10 cellular contexts compared by ENCODE assay signal in genomic region chr4:158161561-158162354, GRCh38. TPM values are rescaled to one million over a fixed set of nuclear protein-coding genes. Genes with fewer than 3 reads are reported as not detected.
DNase-seq lines count a peak whose midpoint lies in the region; FAIRE-seq and TF ChIP-seq lines count a peak whose summit lies in the region.
"Had no signal": no experiment of that assay in that cellular context is flagged by ENCODE, and none has a peak within 500 bp of the region (broad histone marks: within the 10 kb centered on the region; RNA-seq: fewer than 3 reads in every experiment).

No MANE protein-coding gene starts in this region.

- peaks cover 0 to 9% (median 0%) of the 10 kb centered on the region in 5 experiments for H3K9me3 Mint-ChIP-seq in brain
- H3K9me3 Mint-ChIP-seq in activated naive CD4-positive, alpha-beta T cell treated with anti-CD3 and anti-CD28 coated beads, Interleukin-2, amount 10 ng/mL, durations not matched to agents 7 days and 5 days: no peaks in the 10 kb centered on the region
- H3K9me3 Mint-ChIP-seq: activated T-helper 2 cell treated with anti-CD3 and anti-CD28 coated beads, Interferon-gamma antibody, Interleukin-2, Interleukin-4, amounts not matched to agents 10 μg/mL and 5 μg/mL and 100 μg/mL, durations not matched to agents 14 hours and 24 hours and 36 hours had no signal

- peak overlapping the region; percentile 57 for H3K27ac ChIP-seq in HUES48 (ENCODE audit: low read depth, low read length)
- H3K27ac ChIP-seq in keratinocyte (ENCODE audit: control insufficient read depth, insufficient read depth, low read length): no peak overlapping the region
- peak overlapping the region; percentile 59 for H3K27ac ChIP-seq in temporal lobe (ENCODE audit: low read depth, low read length)

- H3K36me3 ChIP-seq in HUES48 (ENCODE audit: control insufficient read depth, insufficient read depth, low read length): no peaks in the 10 kb centered on the region
- H3K36me3 ChIP-seq in keratinocyte (ENCODE audit: control insufficient read depth in 2 of 2, extremely low read depth in 1 of 2, insufficient read depth in 2 of 2, low read length in 2 of 2): no peaks in the 10 kb centered on the region

- no peaks in the 10 kb centered on the region for H3K27me3 Mint-ChIP-seq in brain
- no peaks in the 10 kb centered on the region for H3K27me3 Mint-ChIP-seq in activated naive CD4-positive, alpha-beta T cell treated with anti-CD3 and anti-CD28 coated beads, Interleukin-2, amount 10 ng/mL, durations not matched to agents 7 days and 5 days

- H3K4me3 ChIP-seq in HUES48 (ENCODE audit: low read depth, low read length) (no peak overlapping the region), keratinocyte (ENCODE audit: control insufficient read depth in 2 of 3, extremely low read depth in 1 of 3, insufficient read depth in 2 of 3, low read depth in 1 of 3, low read length in 3 of 3) (no peak overlapping the region)

- H3K9me1 ChIP-seq in keratinocyte (ENCODE audit: control insufficient read depth, extremely low read depth, insufficient read depth, low read length): no peaks in the 10 kb centered on the region

- no peaks in the 10 kb centered on the region for H4K20me1 ChIP-seq in keratinocyte (ENCODE audit: control insufficient read depth, extremely low read depth, insufficient read depth, low read length)

- no peaks in the 10 kb centered on the region for H3K36me3 Mint-ChIP-seq in brain
- H3K36me3 Mint-ChIP-seq in activated naive CD4-positive, alpha-beta T cell treated with anti-CD3 and anti-CD28 coated beads, Interleukin-2, amount 10 ng/mL, durations not matched to agents 7 days and 5 days: no peaks in the 10 kb centered on the region

- peaks cover 62% of the 10 kb centered on the region for H3K4me1 Mint-ChIP-seq in brain
- no peaks in the 10 kb centered on the region for H3K4me1 Mint-ChIP-seq in activated naive CD4-positive, alpha-beta T cell treated with anti-CD3 and anti-CD28 coated beads, Interleukin-2, amount 10 ng/mL, durations not matched to agents 7 days and 5 days

- no peak for FAIRE-seq in keratinocyte (lab: Jason Lieb, UNC)

- peaks cover 5% of the 10 kb centered on the region; the same call in 1 of the 2 replicates for H3K4me1 ChIP-seq in HUES48 (ENCODE audit: control insufficient read depth, insufficient read depth, low read length)
- H3K4me1 ChIP-seq in keratinocyte (ENCODE audit: control insufficient read depth, extremely low read depth, insufficient read depth, low read length): peaks cover 13% of the 10 kb centered on the region

- no peaks in the 10 kb centered on the region for H3K79me2 ChIP-seq in keratinocyte (ENCODE audit: control insufficient read depth, insufficient read depth, low read length)

- H3K4me2 ChIP-seq in keratinocyte (ENCODE audit: control insufficient read depth, extremely low read depth, insufficient read depth, low read depth, low read length): no peak overlapping the region

- no peaks in the 10 kb centered on the region for H3K27me3 ChIP-seq in HUES48 (ENCODE audit: control insufficient read depth, insufficient read depth, low read length)
- H3K27me3 ChIP-seq in keratinocyte (ENCODE audit: control insufficient read depth, extremely low read depth, insufficient read depth, low read length): no peaks in the 10 kb centered on the region

- TF ChIP-seq CTCF in brain (conservative IDR thresholded peaks at IDR 0.05) (no peak), keratinocyte (optimal IDR thresholded peaks at IDR 0.05 in 1 of 3, IDR thresholded peaks at IDR 0.05 in 1 of 3, conservative IDR thresholded peaks at IDR 0.05 in 1 of 3; ENCODE audit: extremely low read depth in 1 of 3, insufficient read depth in 2 of 3, low read length in 3 of 3) (no peak)

- no peaks in the 10 kb centered on the region for H3K9me3 ChIP-seq in HUES48 (ENCODE audit: control insufficient read depth, insufficient read depth, low read length)
- no peaks in the 10 kb centered on the region for H3K9me3 ChIP-seq in keratinocyte (ENCODE audit: control insufficient read depth, low read depth, low read length)

- peak overlapping the region in 1 of 5 experiments; percentile 5 for H3K4me3 Mint-ChIP-seq in brain
- no peak overlapping the region for H3K4me3 Mint-ChIP-seq in activated naive CD4-positive, alpha-beta T cell treated with anti-CD3 and anti-CD28 coated beads, Interleukin-2, amount 10 ng/mL, durations not matched to agents 7 days and 5 days

- CTCF ChIA-PET in activated naive CD4-positive, alpha-beta T cell treated with anti-CD3 and anti-CD28 coated beads, Interleukin-2, amount 10 ng/mL, durations not matched to agents 7 days and 5 days (lab: Charles Lee): interaction anchor here (2.1 kb wide), 1 partner anchor 9 kb away, joined by 5 read pairs; no protein-coding TSS in a partner anchor

- dilution Hi-C loops in keratinocyte (cut with MboI; ENCODE audit: extremely low pct_ligation_motif_present, low sequenced_read_pairs): no loop called here

- H2AFZ ChIP-seq in keratinocyte (ENCODE audit: control insufficient read depth, low read length): peak overlapping the region; percentile 41

- H3K9ac ChIP-seq in HUES48 (ENCODE audit: low read depth, low read length): no peak overlapping the region
- no peak overlapping the region for H3K9ac ChIP-seq in keratinocyte (ENCODE audit: control insufficient read depth, extremely low read depth, insufficient read depth, low read length)

- DNase-seq in keratinocyte (ENCODE audit: low read depth, low spot score) (no peak), NCI-H128 (lab: John Stamatoyannopoulos, UW; ENCODE audit: unreplicated experiment) (no peak), NCI-H446 (lab: John Stamatoyannopoulos, UW) (no peak), NCI-H1694 treated with DMSO at 0.1 percent for 48 hours (lab: John Stamatoyannopoulos, UW) (no peak)
- no peak for DNase-seq in activated naive CD4-positive, alpha-beta T cell treated with anti-CD3 and anti-CD28 coated beads, Interleukin-2, amount 10 ng/mL, durations not matched to agents 7 days and 5 days
- DNase-seq: NCI-H1694 had no signal

- peak overlapping the region in 4 of 5 experiments; percentile 0 to 79 (median 31) for H3K27ac Mint-ChIP-seq in brain
- no peak overlapping the region for H3K27ac Mint-ChIP-seq in activated naive CD4-positive, alpha-beta T cell treated with anti-CD3 and anti-CD28 coated beads, Interleukin-2, amount 10 ng/mL, durations not matched to agents 7 days and 5 days
- H3K27ac Mint-ChIP-seq: activated T-helper 2 cell treated with anti-CD3 and anti-CD28 coated beads, Interferon-gamma antibody, Interleukin-2, Interleukin-4, amounts not matched to agents 10 μg/mL and 5 μg/mL and 100 μg/mL, durations not matched to agents 14 hours and 24 hours and 36 hours had no signal

RNA-seq across cellular contexts. Expression of gene GASK1B, which starts 11.1 kb away (rescaled TPM):
- polyA plus RNA-seq in brain (ENCODE audit: insufficient read depth, low read depth, low replicate concordance) (4.4 TPM), keratinocyte (1.4 to 3.1 TPM (median 2.1 TPM) in 3 replicates)
- polyA plus RNA-seq in keratinocyte (2011; ENCODE audit: low read depth): 0.41 TPM
- polyA plus RNA-seq in keratinocyte (2011; cell fraction: cytosol; rRNA removed): 1.1 and 1.9 TPM in 2 replicates
- 2.0 and 3.9 TPM in 2 replicates for polyA plus RNA-seq in keratinocyte (2011; cell fraction: nucleus; rRNA removed)
- polyA plus RNA-seq in keratinocyte (2012; ENCODE audit: low replicate concordance): 0.51 and 1.4 TPM in 2 replicates
- polyA minus RNA-seq in keratinocyte: 1.1 to 7.3 TPM (median 4.4 TPM) in 3 replicates
- 1.9 TPM for polyA minus RNA-seq in keratinocyte (2011; cell fraction: cytosol; rRNA and poly(A)+ RNA removed)
- 3.5 and 6.3 TPM in 2 replicates for polyA minus RNA-seq in keratinocyte (2011; cell fraction: nucleus; rRNA and poly(A)+ RNA removed)
- 14.3 TPM for total RNA-seq in temporal lobe
- total RNA-seq: activated T-helper 2 cell treated with anti-CD3 and anti-CD28 coated beads, Interferon-gamma antibody, Interleukin-2, Interleukin-4, amounts not matched to agents 10 μg/mL and 5 μg/mL and 100 μg/mL, durations not matched to agents 14 hours and 24 hours and 36 hours had no signal

RNA-seq across cellular contexts. Expression of gene TMEM144, which starts 48.5 kb away (rescaled TPM):
- polyA plus RNA-seq in brain (ENCODE audit: insufficient read depth, low read depth, low replicate concordance): 52.0 TPM
- polyA plus RNA-seq in keratinocyte: 2.8 to 4.0 TPM (median 3.3 TPM) in 3 replicates
- 0.52 TPM for polyA plus RNA-seq in keratinocyte (2011; ENCODE audit: low read depth)
- 1.3 and 2.7 TPM in 2 replicates for polyA plus RNA-seq in keratinocyte (2011; cell fraction: cytosol; rRNA removed)
- polyA plus RNA-seq in keratinocyte (2011; cell fraction: nucleus; rRNA removed): 4.2 TPM in 2 replicates
- 1.4 and 2.6 TPM in 2 replicates for polyA plus RNA-seq in keratinocyte (2012; ENCODE audit: low replicate concordance)
- polyA minus RNA-seq in keratinocyte: 4.0 to 16.4 TPM (median 5.7 TPM) in 3 replicates
- 3.6 TPM for polyA minus RNA-seq in keratinocyte (2011; cell fraction: cytosol; rRNA and poly(A)+ RNA removed)
- 8.1 and 17.6 TPM in 2 replicates for polyA minus RNA-seq in keratinocyte (2011; cell fraction: nucleus; rRNA and poly(A)+ RNA removed)
- total RNA-seq in temporal lobe: 1.2 TPM

Comparison
In these comparisons a context has a peak if more than half of its experiments do, and no peak if none do; other contexts are left out.
1. RNA of gene TMEM144, which starts 48.5 kb away (polyA plus RNA-seq): 52.0 TPM in brain (single experiment); 0.52 to 4.2 TPM in keratinocyte; every median in the first group is over 10 times any median in the second.